1 cellular context compared by ENCODE assay signal in the genomic region with DNA sequence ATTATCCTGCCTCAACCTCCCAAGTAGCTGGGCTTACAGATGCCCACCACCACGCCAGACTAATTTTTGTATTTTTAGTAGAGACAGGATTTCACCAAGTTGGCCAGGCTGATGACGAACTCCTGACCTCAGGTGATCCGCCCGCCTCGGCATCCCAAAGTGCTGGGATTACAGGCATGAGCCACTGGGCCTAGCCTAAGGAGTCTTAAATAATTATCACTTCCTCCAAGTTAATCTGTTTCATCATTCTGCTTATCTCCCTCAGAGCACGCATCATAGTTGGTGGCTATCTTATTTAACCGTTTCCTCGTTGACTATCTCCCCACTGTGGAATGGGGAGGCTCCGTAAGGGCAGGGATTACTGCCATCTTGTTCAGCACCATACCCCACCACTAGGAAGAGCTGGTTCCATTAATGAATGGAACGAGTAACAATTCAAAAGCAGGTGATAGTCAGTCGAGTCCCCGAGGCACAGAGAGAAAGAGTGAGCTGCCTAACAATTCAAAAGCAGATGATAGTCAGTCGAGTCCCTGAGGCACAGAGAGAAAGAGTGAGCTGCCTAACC.
A peak's percentile ranks its signal among the peaks of the same experiment; 100 is the strongest.
TF ChIP-seq lines count a peak whose summit lies in the region.

No MANE protein-coding gene starts in this region.

TF ChIP-seq in K562, 482 proteins besides CTCF, POLR2A, EP300 and RAD21 (continued from another document and continues in another):
- TF ChIP-seq, protein P1, sequence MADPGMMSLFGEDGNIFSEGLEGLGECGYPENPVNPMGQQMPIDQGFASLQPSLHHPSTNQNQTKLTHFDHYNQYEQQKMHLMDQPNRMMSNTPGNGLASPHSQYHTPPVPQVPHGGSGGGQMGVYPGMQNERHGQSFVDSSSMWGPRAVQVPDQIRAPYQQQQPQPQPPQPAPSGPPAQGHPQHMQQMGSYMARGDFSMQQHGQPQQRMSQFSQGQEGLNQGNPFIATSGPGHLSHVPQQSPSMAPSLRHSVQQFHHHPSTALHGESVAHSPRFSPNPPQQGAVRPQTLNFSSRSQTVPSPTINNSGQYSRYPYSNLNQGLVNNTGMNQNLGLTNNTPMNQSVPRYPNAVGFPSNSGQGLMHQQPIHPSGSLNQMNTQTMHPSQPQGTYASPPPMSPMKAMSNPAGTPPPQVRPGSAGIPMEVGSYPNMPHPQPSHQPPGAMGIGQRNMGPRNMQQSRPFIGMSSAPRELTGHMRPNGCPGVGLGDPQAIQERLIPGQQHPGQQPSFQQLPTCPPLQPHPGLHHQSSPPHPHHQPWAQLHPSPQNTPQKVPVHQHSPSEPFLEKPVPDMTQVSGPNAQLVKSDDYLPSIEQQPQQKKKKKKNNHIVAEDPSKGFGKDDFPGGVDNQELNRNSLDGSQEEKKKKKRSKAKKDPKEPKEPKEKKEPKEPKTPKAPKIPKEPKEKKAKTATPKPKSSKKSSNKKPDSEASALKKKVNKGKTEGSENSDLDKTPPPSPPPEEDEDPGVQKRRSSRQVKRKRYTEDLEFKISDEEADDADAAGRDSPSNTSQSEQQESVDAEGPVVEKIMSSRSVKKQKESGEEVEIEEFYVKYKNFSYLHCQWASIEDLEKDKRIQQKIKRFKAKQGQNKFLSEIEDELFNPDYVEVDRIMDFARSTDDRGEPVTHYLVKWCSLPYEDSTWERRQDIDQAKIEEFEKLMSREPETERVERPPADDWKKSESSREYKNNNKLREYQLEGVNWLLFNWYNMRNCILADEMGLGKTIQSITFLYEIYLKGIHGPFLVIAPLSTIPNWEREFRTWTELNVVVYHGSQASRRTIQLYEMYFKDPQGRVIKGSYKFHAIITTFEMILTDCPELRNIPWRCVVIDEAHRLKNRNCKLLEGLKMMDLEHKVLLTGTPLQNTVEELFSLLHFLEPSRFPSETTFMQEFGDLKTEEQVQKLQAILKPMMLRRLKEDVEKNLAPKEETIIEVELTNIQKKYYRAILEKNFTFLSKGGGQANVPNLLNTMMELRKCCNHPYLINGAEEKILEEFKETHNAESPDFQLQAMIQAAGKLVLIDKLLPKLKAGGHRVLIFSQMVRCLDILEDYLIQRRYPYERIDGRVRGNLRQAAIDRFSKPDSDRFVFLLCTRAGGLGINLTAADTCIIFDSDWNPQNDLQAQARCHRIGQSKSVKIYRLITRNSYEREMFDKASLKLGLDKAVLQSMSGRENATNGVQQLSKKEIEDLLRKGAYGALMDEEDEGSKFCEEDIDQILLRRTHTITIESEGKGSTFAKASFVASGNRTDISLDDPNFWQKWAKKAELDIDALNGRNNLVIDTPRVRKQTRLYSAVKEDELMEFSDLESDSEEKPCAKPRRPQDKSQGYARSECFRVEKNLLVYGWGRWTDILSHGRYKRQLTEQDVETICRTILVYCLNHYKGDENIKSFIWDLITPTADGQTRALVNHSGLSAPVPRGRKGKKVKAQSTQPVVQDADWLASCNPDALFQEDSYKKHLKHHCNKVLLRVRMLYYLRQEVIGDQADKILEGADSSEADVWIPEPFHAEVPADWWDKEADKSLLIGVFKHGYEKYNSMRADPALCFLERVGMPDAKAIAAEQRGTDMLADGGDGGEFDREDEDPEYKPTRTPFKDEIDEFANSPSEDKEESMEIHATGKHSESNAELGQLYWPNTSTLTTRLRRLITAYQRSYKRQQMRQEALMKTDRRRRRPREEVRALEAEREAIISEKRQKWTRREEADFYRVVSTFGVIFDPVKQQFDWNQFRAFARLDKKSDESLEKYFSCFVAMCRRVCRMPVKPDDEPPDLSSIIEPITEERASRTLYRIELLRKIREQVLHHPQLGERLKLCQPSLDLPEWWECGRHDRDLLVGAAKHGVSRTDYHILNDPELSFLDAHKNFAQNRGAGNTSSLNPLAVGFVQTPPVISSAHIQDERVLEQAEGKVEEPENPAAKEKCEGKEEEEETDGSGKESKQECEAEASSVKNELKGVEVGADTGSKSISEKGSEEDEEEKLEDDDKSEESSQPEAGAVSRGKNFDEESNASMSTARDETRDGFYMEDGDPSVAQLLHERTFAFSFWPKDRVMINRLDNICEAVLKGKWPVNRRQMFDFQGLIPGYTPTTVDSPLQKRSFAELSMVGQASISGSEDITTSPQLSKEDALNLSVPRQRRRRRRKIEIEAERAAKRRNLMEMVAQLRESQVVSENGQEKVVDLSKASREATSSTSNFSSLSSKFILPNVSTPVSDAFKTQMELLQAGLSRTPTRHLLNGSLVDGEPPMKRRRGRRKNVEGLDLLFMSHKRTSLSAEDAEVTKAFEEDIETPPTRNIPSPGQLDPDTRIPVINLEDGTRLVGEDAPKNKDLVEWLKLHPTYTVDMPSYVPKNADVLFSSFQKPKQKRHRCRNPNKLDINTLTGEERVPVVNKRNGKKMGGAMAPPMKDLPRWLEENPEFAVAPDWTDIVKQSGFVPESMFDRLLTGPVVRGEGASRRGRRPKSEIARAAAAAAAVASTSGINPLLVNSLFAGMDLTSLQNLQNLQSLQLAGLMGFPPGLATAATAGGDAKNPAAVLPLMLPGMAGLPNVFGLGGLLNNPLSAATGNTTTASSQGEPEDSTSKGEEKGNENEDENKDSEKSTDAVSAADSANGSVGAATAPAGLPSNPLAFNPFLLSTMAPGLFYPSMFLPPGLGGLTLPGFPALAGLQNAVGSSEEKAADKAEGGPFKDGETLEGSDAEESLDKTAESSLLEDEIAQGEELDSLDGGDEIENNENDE (IDR thresholded peaks at IDR 0.05; ENCODE audit: low read depth, low read length), result no peak
- TF ChIP-seq, protein P2, sequence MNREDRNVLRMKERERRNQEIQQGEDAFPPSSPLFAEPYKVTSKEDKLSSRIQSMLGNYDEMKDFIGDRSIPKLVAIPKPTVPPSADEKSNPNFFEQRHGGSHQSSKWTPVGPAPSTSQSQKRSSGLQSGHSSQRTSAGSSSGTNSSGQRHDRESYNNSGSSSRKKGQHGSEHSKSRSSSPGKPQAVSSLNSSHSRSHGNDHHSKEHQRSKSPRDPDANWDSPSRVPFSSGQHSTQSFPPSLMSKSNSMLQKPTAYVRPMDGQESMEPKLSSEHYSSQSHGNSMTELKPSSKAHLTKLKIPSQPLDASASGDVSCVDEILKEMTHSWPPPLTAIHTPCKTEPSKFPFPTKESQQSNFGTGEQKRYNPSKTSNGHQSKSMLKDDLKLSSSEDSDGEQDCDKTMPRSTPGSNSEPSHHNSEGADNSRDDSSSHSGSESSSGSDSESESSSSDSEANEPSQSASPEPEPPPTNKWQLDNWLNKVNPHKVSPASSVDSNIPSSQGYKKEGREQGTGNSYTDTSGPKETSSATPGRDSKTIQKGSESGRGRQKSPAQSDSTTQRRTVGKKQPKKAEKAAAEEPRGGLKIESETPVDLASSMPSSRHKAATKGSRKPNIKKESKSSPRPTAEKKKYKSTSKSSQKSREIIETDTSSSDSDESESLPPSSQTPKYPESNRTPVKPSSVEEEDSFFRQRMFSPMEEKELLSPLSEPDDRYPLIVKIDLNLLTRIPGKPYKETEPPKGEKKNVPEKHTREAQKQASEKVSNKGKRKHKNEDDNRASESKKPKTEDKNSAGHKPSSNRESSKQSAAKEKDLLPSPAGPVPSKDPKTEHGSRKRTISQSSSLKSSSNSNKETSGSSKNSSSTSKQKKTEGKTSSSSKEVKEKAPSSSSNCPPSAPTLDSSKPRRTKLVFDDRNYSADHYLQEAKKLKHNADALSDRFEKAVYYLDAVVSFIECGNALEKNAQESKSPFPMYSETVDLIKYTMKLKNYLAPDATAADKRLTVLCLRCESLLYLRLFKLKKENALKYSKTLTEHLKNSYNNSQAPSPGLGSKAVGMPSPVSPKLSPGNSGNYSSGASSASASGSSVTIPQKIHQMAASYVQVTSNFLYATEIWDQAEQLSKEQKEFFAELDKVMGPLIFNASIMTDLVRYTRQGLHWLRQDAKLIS (CRISPR knock-in tag; IDR thresholded peaks at IDR 0.05), result no peak
- TF ChIP-seq, protein P3, sequence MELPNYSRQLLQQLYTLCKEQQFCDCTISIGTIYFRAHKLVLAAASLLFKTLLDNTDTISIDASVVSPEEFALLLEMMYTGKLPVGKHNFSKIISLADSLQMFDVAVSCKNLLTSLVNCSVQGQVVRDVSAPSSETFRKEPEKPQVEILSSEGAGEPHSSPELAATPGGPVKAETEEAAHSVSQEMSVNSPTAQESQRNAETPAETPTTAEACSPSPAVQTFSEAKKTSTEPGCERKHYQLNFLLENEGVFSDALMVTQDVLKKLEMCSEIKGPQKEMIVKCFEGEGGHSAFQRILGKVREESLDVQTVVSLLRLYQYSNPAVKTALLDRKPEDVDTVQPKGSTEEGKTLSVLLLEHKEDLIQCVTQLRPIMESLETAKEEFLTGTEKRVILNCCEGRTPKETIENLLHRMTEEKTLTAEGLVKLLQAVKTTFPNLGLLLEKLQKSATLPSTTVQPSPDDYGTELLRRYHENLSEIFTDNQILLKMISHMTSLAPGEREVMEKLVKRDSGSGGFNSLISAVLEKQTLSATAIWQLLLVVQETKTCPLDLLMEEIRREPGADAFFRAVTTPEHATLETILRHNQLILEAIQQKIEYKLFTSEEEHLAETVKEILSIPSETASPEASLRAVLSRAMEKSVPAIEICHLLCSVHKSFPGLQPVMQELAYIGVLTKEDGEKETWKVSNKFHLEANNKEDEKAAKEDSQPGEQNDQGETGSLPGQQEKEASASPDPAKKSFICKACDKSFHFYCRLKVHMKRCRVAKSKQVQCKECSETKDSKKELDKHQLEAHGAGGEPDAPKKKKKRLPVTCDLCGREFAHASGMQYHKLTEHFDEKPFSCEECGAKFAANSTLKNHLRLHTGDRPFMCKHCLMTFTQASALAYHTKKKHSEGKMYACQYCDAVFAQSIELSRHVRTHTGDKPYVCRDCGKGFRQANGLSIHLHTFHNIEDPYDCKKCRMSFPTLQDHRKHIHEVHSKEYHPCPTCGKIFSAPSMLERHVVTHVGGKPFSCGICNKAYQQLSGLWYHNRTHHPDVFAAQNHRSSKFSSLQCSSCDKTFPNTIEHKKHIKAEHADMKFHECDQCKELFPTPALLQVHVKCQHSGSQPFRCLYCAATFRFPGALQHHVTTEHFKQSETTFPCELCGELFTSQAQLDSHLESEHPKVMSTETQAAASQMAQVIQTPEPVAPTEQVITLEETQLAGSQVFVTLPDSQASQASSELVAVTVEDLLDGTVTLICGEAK (IDR thresholded peaks at IDR 0.05), result no peak
- TF ChIP-seq, protein P3 (CRISPR knock-in tag; IDR thresholded peaks at IDR 0.05), result no peak
- TF ChIP-seq PHB (CRISPR knock-in tag; IDR thresholded peaks at IDR 0.05) (no peak), KLF10 (CRISPR knock-in tag; IDR thresholded peaks at IDR 0.05) (no peak), RBM25 (IDR thresholded peaks at IDR 0.05; ENCODE audit: low read depth, low read length, severe bottlenecking) (no peak), SRSF3 (IDR thresholded peaks at IDR 0.05; ENCODE audit: insufficient read depth, low read length) (no peak), PHF21A (IDR thresholded peaks at IDR 0.05; ENCODE audit: borderline replicate concordance, low read depth) (no peak), SAFB (IDR thresholded peaks at IDR 0.05; ENCODE audit: borderline replicate concordance, low read depth, low read length) (no peak), HMGN3 (IDR thresholded peaks at IDR 0.05; ENCODE audit: borderline replicate concordance, extremely low read depth, insufficient read length, low read depth, low read length) (no peak), MXI1 (IDR thresholded peaks at IDR 0.05; ENCODE audit: low read depth, low read length) (0 out of 2 replicates have a peak, but pooled peaks have one; percentile 10), CCNT2 (IDR thresholded peaks at IDR 0.05; ENCODE audit: borderline replicate concordance, extremely low read depth, insufficient read length, low read depth, low read length) (peak; percentile 57), KDM5B (IDR thresholded peaks at IDR 0.05; ENCODE audit: insufficient replicate concordance, low read depth, low read length) (no peak), ZNF764 (CRISPR knock-in tag; IDR thresholded peaks at IDR 0.05; ENCODE audit: low read depth) (no peak), CCAR2 (IDR thresholded peaks at IDR 0.05; ENCODE audit: low read depth, low read length) (no peak), TCF3 (CRISPR knock-in tag; IDR thresholded peaks at IDR 0.05) (peak; percentile 90), RB1 (IDR thresholded peaks at IDR 0.05; ENCODE audit: low read depth) (no peak)
- TF ChIP-seq, protein P4, sequence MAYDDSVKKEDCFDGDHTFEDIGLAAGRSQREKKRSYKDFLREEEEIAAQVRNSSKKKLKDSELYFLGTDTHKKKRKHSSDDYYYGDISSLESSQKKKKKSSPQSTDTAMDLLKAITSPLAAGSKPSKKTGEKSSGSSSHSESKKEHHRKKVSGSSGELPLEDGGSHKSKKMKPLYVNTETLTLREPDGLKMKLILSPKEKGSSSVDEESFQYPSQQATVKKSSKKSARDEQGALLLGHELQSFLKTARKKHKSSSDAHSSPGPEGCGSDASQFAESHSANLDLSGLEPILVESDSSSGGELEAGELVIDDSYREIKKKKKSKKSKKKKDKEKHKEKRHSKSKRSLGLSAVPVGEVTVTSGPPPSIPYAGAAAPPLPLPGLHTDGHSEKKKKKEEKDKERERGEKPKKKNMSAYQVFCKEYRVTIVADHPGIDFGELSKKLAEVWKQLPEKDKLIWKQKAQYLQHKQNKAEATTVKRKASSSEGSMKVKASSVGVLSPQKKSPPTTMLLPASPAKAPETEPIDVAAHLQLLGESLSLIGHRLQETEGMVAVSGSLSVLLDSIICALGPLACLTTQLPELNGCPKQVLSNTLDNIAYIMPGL (CRISPR knock-in tag; IDR thresholded peaks at IDR 0.05), result no peak
- TF ChIP-seq, protein P5, sequence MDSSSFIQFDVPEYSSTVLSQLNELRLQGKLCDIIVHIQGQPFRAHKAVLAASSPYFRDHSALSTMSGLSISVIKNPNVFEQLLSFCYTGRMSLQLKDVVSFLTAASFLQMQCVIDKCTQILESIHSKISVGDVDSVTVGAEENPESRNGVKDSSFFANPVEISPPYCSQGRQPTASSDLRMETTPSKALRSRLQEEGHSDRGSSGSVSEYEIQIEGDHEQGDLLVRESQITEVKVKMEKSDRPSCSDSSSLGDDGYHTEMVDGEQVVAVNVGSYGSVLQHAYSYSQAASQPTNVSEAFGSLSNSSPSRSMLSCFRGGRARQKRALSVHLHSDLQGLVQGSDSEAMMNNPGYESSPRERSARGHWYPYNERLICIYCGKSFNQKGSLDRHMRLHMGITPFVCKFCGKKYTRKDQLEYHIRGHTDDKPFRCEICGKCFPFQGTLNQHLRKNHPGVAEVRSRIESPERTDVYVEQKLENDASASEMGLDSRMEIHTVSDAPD (CRISPR knock-in tag; IDR thresholded peaks at IDR 0.05), result no peak
